In the genomic region with DNA sequence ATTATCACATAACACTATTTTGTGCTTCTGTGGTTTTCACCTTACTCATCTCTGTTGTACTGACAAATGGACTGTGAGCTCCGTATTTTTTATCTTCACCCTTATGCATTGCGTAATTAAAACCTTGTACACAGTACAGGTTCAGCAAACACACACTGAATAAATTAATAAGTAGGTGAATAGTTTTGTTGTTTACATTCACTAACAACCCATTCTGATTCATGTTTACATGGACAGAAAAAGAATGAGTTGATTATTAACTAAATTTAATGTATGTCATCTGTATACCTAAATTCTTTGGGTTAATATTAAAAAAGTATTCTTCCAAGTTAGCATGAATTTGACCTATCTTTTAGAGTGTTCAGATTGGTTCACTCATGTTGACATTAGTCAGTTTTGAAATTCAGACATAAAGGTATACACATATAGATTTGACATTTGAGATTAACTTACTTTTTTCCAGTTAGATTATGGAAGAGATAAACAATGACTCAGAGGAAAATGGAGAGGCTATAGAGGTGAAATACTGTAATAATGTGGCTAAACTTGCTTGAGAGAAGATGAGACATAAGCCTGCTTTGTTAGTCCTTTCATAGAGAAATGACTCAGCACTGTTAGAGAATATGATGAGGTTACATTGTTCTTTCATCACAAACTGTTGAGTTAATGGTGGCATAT, we compare ENCODE assay signal across 9 cellular contexts.
DNase-seq lines count a peak whose midpoint lies in the region; ATAC-seq and TF ChIP-seq lines count a peak whose summit lies in the region.
"Had no signal": no experiment of that assay in that cellular context is flagged by ENCODE, and none has a peak within 500 bp of the region (broad histone marks: within the 10 kb centered on the region; RNA-seq: fewer than 3 reads in every experiment).

No MANE protein-coding gene starts in this region.

- in situ Hi-C loops in GM13977 (cut with MboI; ENCODE audit: low pct_unique_long_range_greater_than_20kb, low sequenced_read_pairs, unreplicated experiment) (no loop called here), KBM-7 (cut with MboI; ENCODE audit: low pct_unique_long_range_greater_than_20kb, low sequenced_read_pairs) (no loop called here)

- H3K4me1 ChIP-seq in lower lobe of right lung: no peaks in the 10 kb centered on the region
- H3K4me1 ChIP-seq in prostate gland (replicated peaks): no peaks in the 10 kb centered on the region

- TF ChIP-seq CTCF in GM13977 (IDR thresholded peaks at IDR 0.05; ENCODE audit: extremely low read depth, insufficient read depth, missing control alignments): no peak
- TF ChIP-seq CTCF in lower lobe of right lung (IDR thresholded peaks at IDR 0.05): no peak
- no peak for TF ChIP-seq CTCF in prostate gland (IDR thresholded peaks at IDR 0.05)

- ATAC-seq in HG02678 (IDR thresholded peaks at IDR 0.05; ENCODE audit: unreplicated experiment) (peak; percentile 68), left lobe of liver (peak; percentile 84), lower lobe of right lung (no peak)

- intact Hi-C loops in lower lobe of right lung (cut with DNase I) (no loop called here), prostate gland (cut with DNase I) (no loop called here)

- 71% methylated on average over 2 of the region's 2 CpGs for WGBS in prostate gland

- TF ChIP-seq POLR2A in prostate gland (IDR thresholded peaks at IDR 0.05): no peak

- H3K9me3 ChIP-seq in lower lobe of right lung (no peaks in the 10 kb centered on the region), prostate gland (no peaks in the 10 kb centered on the region)

- H3K27ac ChIP-seq in lower lobe of right lung (no peak overlapping the region), prostate gland (no peak overlapping the region)

- H3K27me3 ChIP-seq in lower lobe of right lung (ENCODE audit: low read depth) (no peaks in the 10 kb centered on the region), prostate gland (replicated peaks; ENCODE audit: insufficient read depth) (no peaks in the 10 kb centered on the region)

- peak; percentile 5 for DNase-seq in GM13977 (ENCODE audit: low spot score)
- peak; percentile 56 for DNase-seq in OCI-M1 (lab: John Stamatoyannopoulos, UW)
- no peak for DNase-seq in left lobe of liver (ENCODE audit: low spot score)
- DNase-seq in lower lobe of right lung: no peak
- DNase-seq in KBM-7: no peak
- DNase-seq in prostate gland (ENCODE audit: low spot score): no peak
- DNase-seq in nucleus accumbens (lab: John Stamatoyannopoulos, UW): no peak
- DNase-seq: stimulated activated CD4-positive, alpha-beta T cell treated with anti-CD3 and anti-CD28 coated beads, Interleukin-4, amount 100 ng/mL, for 1 hour had no signal

- no peaks in the 10 kb centered on the region for H3K36me3 ChIP-seq in lower lobe of right lung
- no peaks in the 10 kb centered on the region for H3K36me3 ChIP-seq in prostate gland

- H3K4me3 ChIP-seq in lower lobe of right lung (no peak overlapping the region), prostate gland (no peak overlapping the region)

Comparison
In these comparisons a context has a peak if more than half of its experiments do, and no peak if none do; other contexts are left out.
1. DNase-seq: peak in GM13977 (single experiment) and OCI-M1 (single experiment); none in left lobe of liver (single experiment), lower lobe of right lung (single experiment), KBM-7 (single experiment), prostate gland (single experiment) and nucleus accumbens (0 of 56).
2. ATAC-seq: peak in HG02678 (single experiment) and left lobe of liver (single experiment); none in lower lobe of right lung (0 of 2).